In genomic region chr1:224650329-224650728, GRCh38 we compare ENCODE assay signal across 28 cellular contexts.
"Had no signal": no experiment of that assay in that cellular context is flagged by ENCODE, and none has a peak within 500 bp of the region (broad histone marks: within the 10 kb centered on the region; RNA-seq: fewer than 3 reads in every experiment).

No MANE protein-coding gene starts in this region.

- H3K27ac Mint-ChIP-seq: dendritic cell treated with granulocyte-macrophage colony-stimulating factor and Interleukin-4, amounts not matched to agents 40 ng/mL and 50 ng/mL, for 4 days; endodermal cell; naive thymus-derived CD4-positive, alpha-beta T cell; progenitor cell of endocrine pancreas; stimulated activated naive B cell treated with anti-CD40 and anti-IgM and Interleukin-4, amounts not matched to agents 10 μg/mL and 1 μg/mL and 100 μg/mL, for 72 hours; stimulated activated naive CD8-positive, alpha-beta T cell treated with anti-CD3 and anti-CD28 coated beads, Interleukin-15, Interleukin-2, amounts not matched to agents 100 ng/mL and 50 ng/mL, for 24 hours had no signal

- H3K4me3 Mint-ChIP-seq: dendritic cell treated with granulocyte-macrophage colony-stimulating factor and Interleukin-4, amounts not matched to agents 40 ng/mL and 50 ng/mL, for 4 days; endodermal cell; naive thymus-derived CD4-positive, alpha-beta T cell; stimulated activated naive B cell treated with anti-CD40 and anti-IgM and Interleukin-4, amounts not matched to agents 10 μg/mL and 1 μg/mL and 100 μg/mL, for 72 hours; stimulated activated naive CD8-positive, alpha-beta T cell treated with anti-CD3 and anti-CD28 coated beads, Interleukin-15, Interleukin-2, amounts not matched to agents 100 ng/mL and 50 ng/mL, for 24 hours had no signal

- H3K36me3 Mint-ChIP-seq: naive thymus-derived CD4-positive, alpha-beta T cell; stimulated activated naive B cell treated with anti-CD40 and anti-IgM and Interleukin-4, amounts not matched to agents 10 μg/mL and 1 μg/mL and 100 μg/mL, for 72 hours had no signal

- H3K9me3 Mint-ChIP-seq: dendritic cell treated with granulocyte-macrophage colony-stimulating factor and Interleukin-4, amounts not matched to agents 40 ng/mL and 50 ng/mL, for 4 days; endodermal cell; stimulated activated naive B cell treated with anti-CD40 and anti-IgM and Interleukin-4, amounts not matched to agents 10 μg/mL and 1 μg/mL and 100 μg/mL, for 72 hours; stimulated activated naive CD8-positive, alpha-beta T cell treated with anti-CD3 and anti-CD28 coated beads, Interleukin-15, Interleukin-2, amounts not matched to agents 100 ng/mL and 50 ng/mL, for 24 hours had no signal

- H3K4me1 Mint-ChIP-seq: endodermal cell; naive thymus-derived CD4-positive, alpha-beta T cell; stimulated activated naive B cell treated with anti-CD40 and anti-IgM and Interleukin-4, amounts not matched to agents 10 μg/mL and 1 μg/mL and 100 μg/mL, for 72 hours had no signal

- H3K27me3 ChIP-seq: colonic mucosa, foreskin keratinocyte, gastroesophageal sphincter, heart left ventricle, hepatocyte, neutrophil, right lobe of liver, suprapubic skin, transverse colon, upper lobe of right lung, uterus had no signal

- H3K9me3 ChIP-seq: colonic mucosa, gastroesophageal sphincter, heart left ventricle, neutrophil, right lobe of liver, suprapubic skin, transverse colon, upper lobe of right lung, uterus had no signal

- ATAC-seq: esophagus mucosa; foreskin keratinocyte; gastroesophageal sphincter; heart left ventricle; left lobe of liver; naive thymus-derived CD4-positive, alpha-beta T cell; right lobe of liver; stimulated activated naive B cell treated with anti-CD40 and anti-IgM and Interleukin-4, amounts not matched to agents 10 μg/mL and 1 μg/mL and 100 μg/mL, for 72 hours; upper lobe of right lung had no signal

- DNase-seq: colonic mucosa; effector CD8-positive, alpha-beta T cell; endodermal cell; foreskin keratinocyte; heart left ventricle; kidney; mesendoderm; midbrain; naive thymus-derived CD4-positive, alpha-beta T cell; right lobe of liver; small intestine; stimulated activated CD4-positive, alpha-beta T cell treated with anti-CD3 and anti-CD28 coated beads, Interleukin-15, amount 100 ng/mL, for 24 hours; stimulated activated CD4-positive, alpha-beta T cell treated with anti-CD3 and anti-CD28 coated beads, Interleukin-2, amount 100 ng/mL, for 48 hours; stimulated activated naive B cell treated with anti-CD40 and anti-IgM and Interleukin-4, amounts not matched to agents 10 μg/mL and 1 μg/mL and 100 μg/mL, for 72 hours; transverse colon; upper lobe of right lung; uterus had no signal

- H3K27me3 Mint-ChIP-seq: dendritic cell treated with granulocyte-macrophage colony-stimulating factor and Interleukin-4, amounts not matched to agents 40 ng/mL and 50 ng/mL, for 4 days; progenitor cell of endocrine pancreas; stimulated activated naive CD8-positive, alpha-beta T cell treated with anti-CD3 and anti-CD28 coated beads, Interleukin-15, Interleukin-2, amounts not matched to agents 100 ng/mL and 50 ng/mL, for 24 hours had no signal

- H3K4me1 ChIP-seq: colonic mucosa, parathyroid adenoma, right lobe of liver, transverse colon, upper lobe of right lung, uterus had no signal

- H3K4me3 ChIP-seq: colonic mucosa, gastroesophageal sphincter, heart left ventricle, hepatocyte, right lobe of liver, suprapubic skin, transverse colon, upper lobe of right lung, uterus had no signal

- H3K36me3 ChIP-seq: colonic mucosa, gastroesophageal sphincter, heart left ventricle, neutrophil, right lobe of liver, suprapubic skin, transverse colon, upper lobe of right lung, uterus had no signal

- H3K27ac ChIP-seq: colonic mucosa, epithelial cell of prostate, foreskin keratinocyte, gastroesophageal sphincter, heart left ventricle, hepatocyte, neutrophil, parathyroid adenoma, right lobe of liver, suprapubic skin, transverse colon, upper lobe of right lung, uterus had no signal
